33 cellular contexts compared by ENCODE assay signal in the genomic region with DNA sequence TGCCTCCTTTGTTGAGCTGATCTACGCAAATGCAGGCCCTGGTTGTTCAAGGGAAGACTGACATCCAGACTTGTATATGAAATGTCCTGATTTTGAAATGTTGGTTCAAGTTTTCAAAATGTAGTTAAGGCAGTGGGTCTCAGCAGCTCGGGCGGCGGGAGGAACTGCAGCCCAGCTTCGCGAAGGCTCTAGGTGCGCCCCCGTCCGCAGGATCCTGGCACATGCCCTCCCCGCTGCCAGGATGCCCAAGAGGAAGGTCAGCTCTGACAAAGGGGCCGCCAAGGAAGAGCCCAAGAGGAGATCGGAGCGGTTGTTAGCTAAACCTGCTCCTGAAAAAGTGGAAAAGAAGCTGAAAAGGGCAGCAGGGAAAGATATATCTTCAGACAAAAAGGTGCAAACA.
"Had no signal": no experiment of that assay in that cellular context is flagged by ENCODE, and none has a peak within 500 bp of the region (broad histone marks: within the 10 kb centered on the region; RNA-seq: fewer than 3 reads in every experiment).

No MANE protein-coding gene starts in this region.

- H3K36me3 Mint-ChIP-seq: activated naive CD8-positive, alpha-beta T cell had no signal

- H3K4me1 ChIP-seq: adrenal gland, body of pancreas, esophagus muscularis mucosa, foreskin keratinocyte, gastrocnemius medialis had no signal

- H3K4me3 Mint-ChIP-seq: activated B cell treated with CpG ODN at 0.5 μM for 24 hours; activated CD8-positive, alpha-beta T cell treated with anti-CD3 and anti-CD28 coated beads for 36 hours; activated naive CD8-positive, alpha-beta T cell; activated naive CD8-positive, alpha-beta T cell treated with anti-CD3 and anti-CD28 coated beads, Interleukin-2, amount 50 U/mL, for 24 hours; activated T-cell treated with anti-CD3 and anti-CD28 coated beads, Interleukin-2, amount 50 U/mL, for 4 hours; activated T-helper 17 cell treated with anti-CD3 and anti-CD28 coated beads, Interleukin-2, amount 50 U/mL, for 72 hours; effector memory CD8-positive, alpha-beta T cell had no signal

- H3K4me3 ChIP-seq: adrenal gland, body of pancreas, esophagus muscularis mucosa, gastrocnemius medialis had no signal

- H3K27ac ChIP-seq: adrenal gland, body of pancreas, esophagus muscularis mucosa, foreskin keratinocyte, gastrocnemius medialis, VCaP had no signal

- H3K27me3 Mint-ChIP-seq: activated B cell treated with CpG ODN at 0.5 μM for 24 hours; activated CD8-positive, alpha-beta T cell treated with anti-CD3 and anti-CD28 coated beads for 36 hours; activated naive CD8-positive, alpha-beta T cell; activated naive CD8-positive, alpha-beta T cell treated with anti-CD3 and anti-CD28 coated beads, Interleukin-2, amount 50 U/mL, for 24 hours; activated T-helper 17 cell treated with anti-CD3 and anti-CD28 coated beads, Interleukin-2, amount 50 U/mL, for 72 hours; effector memory CD8-positive, alpha-beta T cell had no signal

- FAIRE-seq: colon, TTC549 had no signal

- ATAC-seq: activated CD4-positive, CD25-positive, alpha-beta regulatory T cell treated with anti-CD3 and anti-CD28 coated beads, Interleukin-2, amount 50 U/mL, for 24 hours; activated CD8-positive, alpha-beta T cell treated with anti-CD3 and anti-CD28 coated beads for 36 hours; activated naive CD8-positive, alpha-beta T cell treated with anti-CD3 and anti-CD28 coated beads, Interleukin-2, amount 50 U/mL, for 24 hours; activated T-cell treated with anti-CD3 and anti-CD28 coated beads, Interleukin-2, amount 50 U/mL, for 4 hours; activated T-helper 17 cell treated with anti-CD3 and anti-CD28 coated beads, Interleukin-2, amount 50 U/mL, for 72 hours; body of pancreas; effector memory CD8-positive, alpha-beta T cell; foreskin keratinocyte; gastrocnemius medialis had no signal

- H3K4me1 Mint-ChIP-seq: activated B cell treated with CpG ODN at 0.5 μM for 24 hours; activated naive CD8-positive, alpha-beta T cell treated with anti-CD3 and anti-CD28 coated beads, Interleukin-2, amount 50 U/mL, for 24 hours; activated T-helper 17 cell treated with anti-CD3 and anti-CD28 coated beads, Interleukin-2, amount 50 U/mL, for 72 hours had no signal

- DNase-seq: activated B cell treated with CpG ODN at 0.5 μM for 24 hours; activated CD4-positive, alpha-beta T cell treated with anti-CD3 and anti-CD28 coated beads for 48 hours; activated CD4-positive, alpha-beta T cell treated with anti-CD3 and anti-CD28 coated beads, Interleukin-2, amount 50 U/mL, for 1 hour; activated CD4-positive, alpha-beta T cell treated with anti-CD3 and anti-CD28 coated beads, Interleukin-2, amount 50 U/mL, for 48 hours; activated CD8-positive, alpha-beta memory T cell treated with anti-CD3 and anti-CD28 coated beads for 24 hours; activated CD8-positive, alpha-beta T cell treated with anti-CD3 and anti-CD28 coated beads for 36 hours; activated effector memory CD4-positive, alpha-beta T cell treated with Interleukin-2 at 50 U/mL for 16 hours; activated gamma-delta T cell treated with Interleukin-2 at 50 U/mL for 16 hours; activated naive CD4-positive, alpha-beta T cell treated with anti-CD3 and anti-CD28 coated beads, Interleukin-2, amount 50 U/mL, for 16 hours; activated naive CD4-positive, alpha-beta T cell treated with Interleukin-2 at 50 U/mL for 16 hours; activated naive CD8-positive, alpha-beta T cell treated with anti-CD3 and anti-CD28 coated beads, Interleukin-2, amount 50 U/mL, for 24 hours; activated T-cell treated with anti-CD3 and anti-CD28 coated beads, Interleukin-2, amount 50 U/mL, for 4 hours; adrenal gland; amygdala; aorta; body of pancreas; caudate nucleus; cortex of kidney; dermis blood vessel endothelial cell; effector CD4-positive, alpha-beta T cell; effector memory CD8-positive, alpha-beta T cell; erythroblast; foreskin keratinocyte; gastrocnemius medialis; glutamatergic neuron; T-helper 2 cell had no signal

- H3K27ac Mint-ChIP-seq: activated B cell treated with CpG ODN at 0.5 μM for 24 hours; activated CD8-positive, alpha-beta T cell treated with anti-CD3 and anti-CD28 coated beads for 36 hours; activated naive CD8-positive, alpha-beta T cell; activated naive CD8-positive, alpha-beta T cell treated with anti-CD3 and anti-CD28 coated beads, Interleukin-2, amount 50 U/mL, for 24 hours; activated T-helper 17 cell treated with anti-CD3 and anti-CD28 coated beads, Interleukin-2, amount 50 U/mL, for 72 hours; effector memory CD8-positive, alpha-beta T cell had no signal

- H3K9me3 ChIP-seq: adrenal gland, body of pancreas, esophagus muscularis mucosa, gastrocnemius medialis had no signal

- H3K36me3 ChIP-seq: adrenal gland, esophagus muscularis mucosa, gastrocnemius medialis had no signal

- H3K27me3 ChIP-seq: adrenal gland, body of pancreas, esophagus muscularis mucosa, foreskin keratinocyte, gastrocnemius medialis had no signal
